8 cellular contexts compared by ENCODE assay signal in the genomic region with DNA sequence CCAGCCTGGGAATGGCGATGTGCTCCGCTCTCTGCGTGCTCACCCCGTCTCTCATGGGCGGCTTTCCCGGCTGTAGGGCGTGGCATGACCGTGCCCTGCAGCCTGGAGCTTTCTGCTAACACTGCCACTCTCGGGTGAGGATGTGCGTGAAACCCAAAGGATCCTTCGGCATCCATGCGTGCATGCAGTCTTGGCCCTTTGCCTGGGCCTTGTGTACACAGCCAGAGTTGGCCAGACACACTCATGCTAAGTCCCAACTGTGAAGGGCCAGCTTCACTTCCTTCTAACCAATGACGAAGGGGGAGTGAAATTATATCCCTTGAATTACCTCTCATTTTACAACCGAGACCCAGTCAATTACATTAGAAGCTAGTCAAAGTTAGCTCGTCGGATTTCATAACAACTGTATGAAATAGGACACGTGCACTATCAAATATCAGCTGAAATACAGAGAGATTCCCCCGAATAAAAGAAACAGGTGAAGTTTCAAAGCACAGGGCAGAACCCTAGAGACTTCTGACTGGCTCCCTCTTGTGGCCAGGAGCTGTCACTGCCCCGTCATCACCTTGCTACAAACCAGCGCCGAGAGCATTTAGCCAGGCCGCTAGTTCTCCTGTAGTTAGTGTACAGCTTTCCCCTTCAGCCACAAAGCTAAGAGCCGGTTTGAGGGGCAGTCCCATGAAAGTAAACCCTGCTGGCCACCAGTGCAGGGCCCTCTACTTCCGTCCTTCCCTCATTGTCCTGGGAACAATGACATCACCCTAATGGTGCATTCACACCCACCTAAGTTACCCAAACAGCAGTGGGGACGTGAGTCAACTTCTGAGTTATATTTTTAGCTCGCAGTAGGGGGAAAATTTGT.
A peak's percentile ranks its signal among the peaks of the same experiment; 100 is the strongest.
DNase-seq lines count a peak whose midpoint lies in the region; FAIRE-seq and TF ChIP-seq lines count a peak whose summit lies in the region.

No MANE protein-coding gene starts in this region.

- no peaks in the 10 kb centered on the region for H3K4me1 ChIP-seq in HAP-1

- H3K9me3 ChIP-seq in HAP-1 (no peaks in the 10 kb centered on the region), MG63 (peaks cover under 1% of the 10 kb centered on the region; the same call in 1 of the 2 replicates)

- H3K36me3 ChIP-seq in HAP-1 (replicated peaks) (no peaks in the 10 kb centered on the region), MG63 (no peaks in the 10 kb centered on the region)

- no peak overlapping the region for H3K4me3 Mint-ChIP-seq in progenitor cell of endocrine pancreas (ENCODE audit: low read depth)

- H3K36me3 Mint-ChIP-seq in progenitor cell of endocrine pancreas (ENCODE audit: insufficient read depth), result no peaks in the 10 kb centered on the region

- peaks cover 5% of the 10 kb centered on the region for H3K4me1 Mint-ChIP-seq in progenitor cell of endocrine pancreas (ENCODE audit: low read depth)

- no peaks in the 10 kb centered on the region for H3K9me3 Mint-ChIP-seq in progenitor cell of endocrine pancreas (ENCODE audit: low read depth)

- no peak for FAIRE-seq in urothelium cell line (lab: Jason Lieb, UNC)

- DNase-seq in G401 (ENCODE audit: low spot score), result peak; percentile 73
- peak; percentile 45 to 76 for DNase-seq in HAP-1 (ENCODE audit: low spot score in 2 of 2)
- DNase-seq in MG63, result peak; percentile 75
- peak; percentile 82 for DNase-seq in SHP77 treated with DMSO at 0.1 percent for 48 hours (lab: John Stamatoyannopoulos, UW)
- peak; percentile 37 for DNase-seq in activated gamma-delta T cell treated with anti-CD3 and anti-CD28 coated beads, Interleukin-2, amount 50 U/mL, for 16 hours (ENCODE audit: low read depth)
- peak; percentile 78 for DNase-seq in glomerular visceral epithelial cell (ENCODE audit: extremely low spot score)
- DNase-seq in progenitor cell of endocrine pancreas (ENCODE audit: low spot score, unreplicated experiment), result peak; percentile 51
- DNase-seq in urothelium cell line (ENCODE audit: low spot score), result peak; percentile 84

- H3K27me3 ChIP-seq in HAP-1 (ENCODE audit: low read depth) (peaks cover 9% of the 10 kb centered on the region; the same call in 1 of the 2 replicates), MG63 (no peaks in the 10 kb centered on the region)

- in situ Hi-C loops in G401 (cut with HindIII; ENCODE audit: low sequenced_read_pairs) (no loop called here), HAP-1 (cut with MboI; ENCODE audit: low sequenced_read_pairs) (loop anchor here (10.0 kb wide), 1 partner anchor 185 kb away; no protein-coding TSS in a partner anchor)

- H3K4me3 ChIP-seq in HAP-1 (no peak overlapping the region), MG63 (no peak overlapping the region)

- peaks cover 14% of the 10 kb centered on the region for H3K27me3 Mint-ChIP-seq in progenitor cell of endocrine pancreas

- peak; percentile 92 for TF ChIP-seq CTCF in progenitor cell of endocrine pancreas (IDR thresholded peaks at IDR 0.05; ENCODE audit: unreplicated experiment)

- no peak overlapping the region for H3K27ac Mint-ChIP-seq in progenitor cell of endocrine pancreas
